ENCODE assay signal across 15 cellular contexts in the genomic region with DNA sequence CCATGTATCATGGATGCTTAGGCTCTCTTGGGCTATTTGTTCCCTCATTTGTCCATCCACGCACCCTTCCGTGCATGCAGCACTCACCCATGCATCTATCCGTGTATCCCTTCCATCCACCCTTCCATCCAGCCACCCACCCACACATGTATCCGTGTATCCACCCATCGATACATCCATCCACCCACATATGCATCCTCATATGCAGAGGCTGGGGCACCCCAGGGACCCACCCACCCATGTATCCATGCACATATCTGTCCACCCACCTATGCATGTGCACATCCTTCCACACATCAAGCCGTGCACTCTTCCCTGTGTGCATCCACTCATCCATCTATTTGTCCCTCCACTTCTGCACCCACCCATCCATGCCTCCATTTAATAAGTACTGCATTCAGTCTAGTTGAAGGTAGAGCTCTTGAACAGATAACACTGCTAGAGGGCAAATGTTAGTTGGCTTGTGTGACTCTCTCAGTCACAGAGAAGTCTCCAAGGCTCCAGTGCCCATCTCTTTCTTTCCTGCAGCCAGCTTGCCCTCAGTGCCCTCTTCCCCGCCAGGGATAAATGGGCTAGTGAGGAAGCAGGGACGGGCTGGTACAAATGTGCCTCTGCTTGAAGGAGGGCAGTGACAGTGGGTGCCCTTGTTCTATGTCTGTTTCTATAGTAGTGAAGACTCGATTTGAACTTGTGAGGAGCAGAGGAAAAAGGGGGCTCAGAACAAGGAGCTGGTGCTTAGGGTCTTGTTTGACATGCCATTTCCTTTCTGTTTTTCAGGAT.
DNase-seq lines count a peak whose midpoint lies in the region; ATAC-seq, FAIRE-seq and TF ChIP-seq lines count a peak whose summit lies in the region.
"Had no signal": no experiment of that assay in that cellular context is flagged by ENCODE, and none has a peak within 500 bp of the region (broad histone marks: within the 10 kb centered on the region; RNA-seq: fewer than 3 reads in every experiment).

No MANE protein-coding gene starts in this region.

- H3K4me2 ChIP-seq in astrocyte (ENCODE audit: low read length) (peak overlapping the region; percentile 87), neural progenitor cell (no peak overlapping the region)

- peaks cover 3% of the 10 kb centered on the region for H3K36me3 ChIP-seq in astrocyte (ENCODE audit: insufficient read depth, low read length)
- H3K36me3 ChIP-seq in neural progenitor cell = no peaks in the 10 kb centered on the region
- H3K36me3 ChIP-seq: gastrocnemius medialis had no signal

- H3K4me1 ChIP-seq in astrocyte (ENCODE audit: insufficient read depth, low read length) (peaks cover 9% of the 10 kb centered on the region), neural progenitor cell (peaks cover 2% of the 10 kb centered on the region)
- H3K4me1 ChIP-seq: gastrocnemius medialis had no signal

- H3K4me3 Mint-ChIP-seq in IgD-negative memory B cell (peak overlapping the region; percentile 17 to 63 (median 36)), astrocyte (ENCODE audit: unreplicated experiment) (no peak overlapping the region), neural progenitor cell (peak overlapping the region; percentile 31)

- H3K36me3 Mint-ChIP-seq in IgD-negative memory B cell (peaks cover 2% of the 10 kb centered on the region), astrocyte (ENCODE audit: low read depth, unreplicated experiment) (peaks cover 2% of the 10 kb centered on the region), neural progenitor cell (peaks cover 10% of the 10 kb centered on the region)

- H3K27ac ChIP-seq in astrocyte (ENCODE audit: low read depth, low read length) (no peak overlapping the region), neural progenitor cell (no peak overlapping the region)
- H3K27ac ChIP-seq: gastrocnemius medialis had no signal

- H3K9ac ChIP-seq in astrocyte (ENCODE audit: low read length) (no peak overlapping the region), neural progenitor cell (no peak overlapping the region)

- DNase-seq in activated CD8-positive, alpha-beta memory T cell treated with anti-CD3 and anti-CD28 coated beads for 24 hours = peak; percentile 54
- DNase-seq in activated CD8-positive, alpha-beta memory T cell treated with anti-CD3 and anti-CD28 coated beads, Interleukin-2, amount 50 U/mL, for 4 hours = no peak
- DNase-seq in astrocyte (ENCODE audit: low read depth) (no peak), neural progenitor cell (ENCODE audit: low spot score) (no peak), MV-4-11 (lab: John Stamatoyannopoulos, UW) (no peak), SIG-M5 treated with dmso at 0.1 percent for 504 hours (lab: John Stamatoyannopoulos, UW; ENCODE audit: unreplicated experiment) (no peak)
- DNase-seq: gastrocnemius medialis, NCI-H1105 treated with DMSO at 0.1 percent for 48 hours, stomach had no signal

- ATAC-seq in GM21526 (IDR thresholded peaks at IDR 0.05; ENCODE audit: low FRiP score, unreplicated experiment) = no peak
- ATAC-seq: gastrocnemius medialis, K562 had no signal

- H3K4me1 Mint-ChIP-seq in IgD-negative memory B cell (peaks cover 0 to 3% (median 2%) of the 10 kb centered on the region in 3 donors), astrocyte (ENCODE audit: low read depth, unreplicated experiment) (no peaks in the 10 kb centered on the region), neural progenitor cell (no peaks in the 10 kb centered on the region)

- H3K9me3 Mint-ChIP-seq in IgD-negative memory B cell = no peaks in the 10 kb centered on the region
- peaks cover 3% of the 10 kb centered on the region for H3K9me3 Mint-ChIP-seq in astrocyte (ENCODE audit: unreplicated experiment)
- H3K9me3 Mint-ChIP-seq in neural progenitor cell = no peaks in the 10 kb centered on the region

- no peak overlapping the region for H2AFZ ChIP-seq in astrocyte (ENCODE audit: low read depth, low read length)
- H2AFZ ChIP-seq in neural progenitor cell (replicated peaks) = no peak overlapping the region

- H3K27me3 Mint-ChIP-seq in IgD-negative memory B cell (no peaks in the 10 kb centered on the region), astrocyte (ENCODE audit: low read depth, unreplicated experiment) (peaks cover 17% of the 10 kb centered on the region), neural progenitor cell (ENCODE audit: insufficient read depth, low read depth) (peaks cover 21% of the 10 kb centered on the region)

- H3K27me3 ChIP-seq in astrocyte (ENCODE audit: insufficient read depth, low read length) (no peaks in the 10 kb centered on the region), neural progenitor cell (peaks cover 21% of the 10 kb centered on the region)

- H3K79me2 ChIP-seq in astrocyte (ENCODE audit: insufficient read depth, low read length) (peaks cover 2% of the 10 kb centered on the region), neural progenitor cell (ENCODE audit: low read depth) (no peaks in the 10 kb centered on the region)

- TF ChIP-seq CTCF in astrocyte (IDR thresholded peaks at IDR 0.05; ENCODE audit: insufficient read depth, low read depth, low read length) (no peak), neural progenitor cell (IDR thresholded peaks at IDR 0.05) (no peak)

- no peaks in the 10 kb centered on the region for H3F3A ChIP-seq in neural progenitor cell (ENCODE audit: low read depth)

- no peak overlapping the region for H3K4me3 ChIP-seq in astrocyte (ENCODE audit: insufficient read depth, low read depth, low read length)
- H3K4me3 ChIP-seq in neural progenitor cell = no peak overlapping the region
- H3K4me3 ChIP-seq: gastrocnemius medialis, K562, skin epidermis had no signal

- H3K27ac Mint-ChIP-seq in IgD-negative memory B cell (peak overlapping the region in 1 of 3 donors; percentile 48), astrocyte (ENCODE audit: unreplicated experiment) (no peak overlapping the region), neural progenitor cell (peak overlapping the region; percentile 25)

- H4K20me1 ChIP-seq in astrocyte (ENCODE audit: insufficient read depth, low read length) = peaks cover 34% of the 10 kb centered on the region
- H4K20me1 ChIP-seq in neural progenitor cell (ENCODE audit: low read depth) = peaks cover 12% of the 10 kb centered on the region

- FAIRE-seq in astrocyte (lab: Jason Lieb, UNC) = no peak
- FAIRE-seq: D721Med, endothelial cell of umbilical vein, K562 had no signal

- no peaks in the 10 kb centered on the region for H3K9me3 ChIP-seq in astrocyte (ENCODE audit: insufficient read depth, low read depth, low read length)
- H3K9me3 ChIP-seq in neural progenitor cell (ENCODE audit: low read depth) = no peaks in the 10 kb centered on the region
- H3K9me3 ChIP-seq: gastrocnemius medialis, stomach had no signal
